Comparison of ENCODE assay signal across 18 cellular contexts in genomic region chr1:4463631-4464030, GRCh38.
DNase-seq lines count a peak whose midpoint lies in the region; ATAC-seq and TF ChIP-seq lines count a peak whose summit lies in the region.
"Had no signal": no experiment of that assay in that cellular context is flagged by ENCODE, and none has a peak within 500 bp of the region (broad histone marks: within the 10 kb centered on the region; RNA-seq: fewer than 3 reads in every experiment).

No MANE protein-coding gene starts in this region.

- H3K4me3 ChIP-seq in testis, result no peak overlapping the region
- H3K4me3 ChIP-seq: BLaER1, GM23248 had no signal

- ATAC-seq in Right ventricle myocardium superior (ENCODE audit: poor library complexity) (no peak), natural killer cell (no peak)
- peak; percentile 25 to 45 for ATAC-seq in natural killer cell treated with Interleukin-12 subunit alpha and Interleukin-12 subunit beta and Interleukin-15 and Interleukin-18, amount 100 ng/mL, for 72 hours
- ATAC-seq: CD8-positive, alpha-beta T cell had no signal

- H3K27me3 ChIP-seq in testis, result no peaks in the 10 kb centered on the region
- H3K27me3 ChIP-seq: BLaER1 had no signal

- H3K9me3 Mint-ChIP-seq in natural killer cell treated with Interleukin-12 subunit alpha and Interleukin-12 subunit beta and Interleukin-15 and Interleukin-18, amount 100 ng/mL, for 72 hours, result no peaks in the 10 kb centered on the region
- H3K9me3 Mint-ChIP-seq in natural killer cell, result no peaks in the 10 kb centered on the region
- H3K9me3 Mint-ChIP-seq: CD8-positive, alpha-beta T cell had no signal

- H3K36me3 ChIP-seq in testis (ENCODE audit: low read depth, missing control alignments), result no peaks in the 10 kb centered on the region
- H3K36me3 ChIP-seq: BLaER1 had no signal

- no peaks in the 10 kb centered on the region for H3K9me3 ChIP-seq in testis
- H3K9me3 ChIP-seq: Caco-2 had no signal

- H3K4me1 ChIP-seq in testis, result peaks cover 23% of the 10 kb centered on the region
- H3K4me1 ChIP-seq: BLaER1, Caco-2 had no signal

- H3K27ac ChIP-seq in testis, result peak overlapping the region; percentile 75 to 81
- H3K27ac ChIP-seq: 22Rv1, BLaER1, C4-2B, GM23248 had no signal

- no peaks in the 10 kb centered on the region for H3K36me3 Mint-ChIP-seq in natural killer cell treated with Interleukin-12 subunit alpha and Interleukin-12 subunit beta and Interleukin-15 and Interleukin-18, amount 100 ng/mL, for 72 hours
- no peaks in the 10 kb centered on the region for H3K36me3 Mint-ChIP-seq in natural killer cell
- H3K36me3 Mint-ChIP-seq: CD4-positive, CD25-positive, alpha-beta regulatory T cell; CD8-positive, alpha-beta T cell had no signal

- peaks cover 0 to 3% of the 10 kb centered on the region in 2 donors for H3K27me3 Mint-ChIP-seq in natural killer cell treated with Interleukin-12 subunit alpha and Interleukin-12 subunit beta and Interleukin-15 and Interleukin-18, amount 100 ng/mL, for 72 hours
- peaks cover 0 to 5% of the 10 kb centered on the region in 2 donors for H3K27me3 Mint-ChIP-seq in natural killer cell (ENCODE audit: low read depth in 2 of 2)
- H3K27me3 Mint-ChIP-seq: CD4-positive, CD25-positive, alpha-beta regulatory T cell had no signal

- H3K4me3 Mint-ChIP-seq in natural killer cell treated with Interleukin-12 subunit alpha and Interleukin-12 subunit beta and Interleukin-15 and Interleukin-18, amount 100 ng/mL, for 72 hours, result no peak overlapping the region
- H3K4me3 Mint-ChIP-seq in natural killer cell, result no peak overlapping the region
- H3K4me3 Mint-ChIP-seq: B cell; CD4-positive, CD25-positive, alpha-beta regulatory T cell; CD8-positive, alpha-beta T cell had no signal

- DNase-seq in cardiac septum (ENCODE audit: low spot score) (peak; percentile 59), Right ventricle myocardium superior (no peak), natural killer cell (no peak), testis (no peak), amygdala (lab: John Stamatoyannopoulos, UW) (no peak)
- DNase-seq in natural killer cell treated with Interleukin-12 subunit alpha and Interleukin-12 subunit beta and Interleukin-15 and Interleukin-18, amount 100 ng/mL, for 72 hours (ENCODE audit: low spot score), result no peak
- DNase-seq: Caco-2; CD4-positive, CD25-positive, alpha-beta regulatory T cell; CD8-positive, alpha-beta T cell; DMS153; DND-41; GM23248; H7; HCEC 1CT had no signal

- TF ChIP-seq CTCF in natural killer cell (IDR thresholded peaks at IDR 0.05) (no peak), testis (IDR thresholded peaks at IDR 0.05) (no peak)

- intact Hi-C loops in cardiac septum (cut with DNase I) (no loop called here), Right ventricle myocardium superior (cut with DNase I) (no loop called here), natural killer cell (cut with micrococcal nuclease) (no loop called here), testis (cut with DNase I; ENCODE audit: low total_unique reads) (no loop called here)

- H3K27ac Mint-ChIP-seq in natural killer cell treated with Interleukin-12 subunit alpha and Interleukin-12 subunit beta and Interleukin-15 and Interleukin-18, amount 100 ng/mL, for 72 hours, result no peak overlapping the region
- no peak overlapping the region for H3K27ac Mint-ChIP-seq in natural killer cell
- H3K27ac Mint-ChIP-seq: B cell; CD4-positive, CD25-positive, alpha-beta regulatory T cell; CD8-positive, alpha-beta T cell had no signal

- no peaks in the 10 kb centered on the region for H3K4me1 Mint-ChIP-seq in natural killer cell treated with Interleukin-12 subunit alpha and Interleukin-12 subunit beta and Interleukin-15 and Interleukin-18, amount 100 ng/mL, for 72 hours (ENCODE audit: low read depth in 2 of 2)
- no peaks in the 10 kb centered on the region for H3K4me1 Mint-ChIP-seq in natural killer cell
- H3K4me1 Mint-ChIP-seq: B cell; CD4-positive, CD25-positive, alpha-beta regulatory T cell had no signal

- TF ChIP-seq POLR2A in testis (IDR thresholded peaks at IDR 0.05), result no peak

- 44 to 63% methylated on average over 4 to 9 of the region's 9 CpGs for WGBS in testis, 2 donors

Comparison
In these comparisons a context has a peak if more than half of its experiments do, and no peak if none do; other contexts are left out.
1. ATAC-seq: peak in natural killer cell treated with Interleukin-12 subunit alpha and Interleukin-12 subunit beta and Interleukin-15 and Interleukin-18, amount 100 ng/mL, for 72 hours (2 of 2); none in Right ventricle myocardium superior (single experiment) and natural killer cell (0 of 3).